ENCODE assay signal across 20 cellular contexts in the genomic region with DNA sequence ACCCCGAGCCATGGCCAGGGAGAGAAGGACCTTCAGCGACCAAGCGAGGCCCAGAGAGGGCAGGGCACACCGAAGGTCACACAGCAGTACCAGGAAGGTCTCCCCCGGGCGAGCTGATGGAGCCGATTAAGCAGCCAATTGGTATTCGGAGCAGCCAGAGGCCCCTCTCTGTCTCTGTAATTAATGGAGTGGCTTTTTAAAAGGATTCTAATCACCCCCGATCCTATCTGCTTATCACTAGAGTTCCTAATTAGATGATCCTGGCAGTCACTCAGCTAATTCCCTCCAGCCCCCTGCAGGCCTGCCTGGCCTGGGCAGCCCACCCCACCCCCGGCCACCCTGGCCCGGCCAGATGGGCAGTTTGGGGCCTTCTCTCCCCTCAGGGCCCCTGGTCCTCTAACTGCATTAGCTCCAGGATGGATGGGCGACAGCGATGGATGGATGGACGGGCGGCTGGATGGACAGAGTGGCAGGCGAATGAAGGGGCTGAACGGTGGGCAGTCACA. TPM values are rescaled to one million over a fixed set of nuclear protein-coding genes. Genes with fewer than 3 reads are reported as not detected.
DNase-seq lines count a peak whose midpoint lies in the region; ATAC-seq and TF ChIP-seq lines count a peak whose summit lies in the region.
"Had no signal": no experiment of that assay in that cellular context is flagged by ENCODE, and none has a peak within 500 bp of the region (broad histone marks: within the 10 kb centered on the region; RNA-seq: fewer than 3 reads in every experiment).

No MANE protein-coding gene starts in this region.

- H3K27me3 Mint-ChIP-seq in activated T-cell treated with anti-CD3 and anti-CD28 coated beads, Interleukin-2, amount 50 U/mL, for 72 hours (ENCODE audit: low read depth), result peaks cover 35% of the 10 kb centered on the region
- peaks cover 13% of the 10 kb centered on the region for H3K27me3 Mint-ChIP-seq in endothelial cell (ENCODE audit: unreplicated experiment)

- H4K91ac ChIP-seq in neuronal stem cell (ENCODE audit: low read depth, low read length, poor library complexity), result no peak overlapping the region

- no peak overlapping the region for H4K8ac ChIP-seq in neuronal stem cell (ENCODE audit: low read depth, low read length)

- H3K36me3 Mint-ChIP-seq in activated T-cell treated with anti-CD3 and anti-CD28 coated beads, Interleukin-2, amount 50 U/mL, for 72 hours (ENCODE audit: insufficient read depth in 2 of 2), result no peaks in the 10 kb centered on the region
- peaks cover 12% of the 10 kb centered on the region for H3K36me3 Mint-ChIP-seq in endothelial cell (ENCODE audit: low read depth, unreplicated experiment)
- H3K36me3 Mint-ChIP-seq: CD14-positive monocyte had no signal

- peaks cover 0 to 6% of the 10 kb centered on the region in 2 donors for H3K4me1 ChIP-seq in neuronal stem cell (ENCODE audit: control insufficient read depth in 2 of 2, insufficient read depth in 1 of 2, low read depth in 1 of 2, low read length in 2 of 2)
- H3K4me1 ChIP-seq: A549, Caco-2, HAP-1 had no signal

- H3K4me2 ChIP-seq in neuronal stem cell (ENCODE audit: insufficient read depth, low read length, poor library complexity, severe bottlenecking), result no peak overlapping the region
- H3K4me2 ChIP-seq: A549 had no signal

- peak overlapping the region; percentile 46 for H3K18ac ChIP-seq in neuronal stem cell (ENCODE audit: low read length)

- peak overlapping the region; percentile 45 for H3K23ac ChIP-seq in neuronal stem cell (ENCODE audit: low read depth, low read length, poor library complexity)

- H3K9me3 ChIP-seq in WERI-Rb-1 (ENCODE audit: severe bottlenecking), result no peaks in the 10 kb centered on the region
- H3K9me3 ChIP-seq in neuronal stem cell (replicated peaks in 1 of 2; ENCODE audit: control insufficient read depth in 2 of 2, insufficient read depth in 1 of 2, low read depth in 1 of 2, low read length in 2 of 2), result peaks cover 0 to 4% of the 10 kb centered on the region in 2 donors
- H3K9me3 ChIP-seq: A549, Caco-2, HAP-1 had no signal

- no peak overlapping the region for H3K9ac ChIP-seq in neuronal stem cell (ENCODE audit: low read depth, low read length, poor library complexity)

- peak; percentile 57 for DNase-seq in H7
- DNase-seq in NCI-H82 treated with DMSO at 0.1 percent for 48 hours (lab: John Stamatoyannopoulos, UW; ENCODE audit: unreplicated experiment), result peak; percentile 98
- DNase-seq in WERI-Rb-1, result peak; percentile 46
- DNase-seq in neuronal stem cell (ENCODE audit: low spot score), result no peak
- no peak for DNase-seq in activated T-cell treated with anti-CD3 and anti-CD28 coated beads, Interleukin-2, amount 50 U/mL, for 72 hours
- DNase-seq in T-helper 1 cell, result no peak
- no peak for DNase-seq in endothelial cell (ENCODE audit: low spot score)
- DNase-seq: Caco-2; CD8-positive, alpha-beta memory T cell; DMS 273 treated with DMSO at 0.1 percent for 48 hours; DMS79; GOT3 had no signal

- ATAC-seq in activated T-cell treated with anti-CD3 and anti-CD28 coated beads, Interleukin-2, amount 50 U/mL, for 72 hours (replicated peaks in 1 of 2), result no peak
- ATAC-seq: A549, GM12878 had no signal

- peak overlapping the region; percentile 31 for H3K14ac ChIP-seq in neuronal stem cell (ENCODE audit: low read length)

- H2BK120ac ChIP-seq in neuronal stem cell (ENCODE audit: low read depth, low read length), result no peak overlapping the region

- no peak for TF ChIP-seq CTCF in WERI-Rb-1 (IDR thresholded peaks at IDR 0.05; ENCODE audit: low read depth, low read length)
- TF ChIP-seq CTCF in endothelial cell (IDR thresholded peaks at IDR 0.05; ENCODE audit: unreplicated experiment), result no peak

- H3K4me3 Mint-ChIP-seq in activated T-cell treated with anti-CD3 and anti-CD28 coated beads, Interleukin-2, amount 50 U/mL, for 72 hours, result no peak overlapping the region
- H3K4me3 Mint-ChIP-seq in endothelial cell (ENCODE audit: unreplicated experiment), result no peak overlapping the region
- H3K4me3 Mint-ChIP-seq: CD14-positive monocyte had no signal

- no peaks in the 10 kb centered on the region for H3K9me3 Mint-ChIP-seq in activated T-cell treated with anti-CD3 and anti-CD28 coated beads, Interleukin-2, amount 50 U/mL, for 72 hours
- no peaks in the 10 kb centered on the region for H3K9me3 Mint-ChIP-seq in endothelial cell (ENCODE audit: unreplicated experiment)
- H3K9me3 Mint-ChIP-seq: CD8-positive, alpha-beta memory T cell had no signal

- H3K27ac Mint-ChIP-seq in activated T-cell treated with anti-CD3 and anti-CD28 coated beads, Interleukin-2, amount 50 U/mL, for 72 hours, result no peak overlapping the region
- no peak overlapping the region for H3K27ac Mint-ChIP-seq in endothelial cell (ENCODE audit: unreplicated experiment)
- H3K27ac Mint-ChIP-seq: CD14-positive monocyte; CD8-positive, alpha-beta memory T cell had no signal

- H3K36me3 ChIP-seq in H7 (replicated peaks; ENCODE audit: control insufficient read depth, insufficient read depth, low read length), result no peaks in the 10 kb centered on the region
- H3K36me3 ChIP-seq in WERI-Rb-1, result no peaks in the 10 kb centered on the region
- no peaks in the 10 kb centered on the region for H3K36me3 ChIP-seq in neuronal stem cell (replicated peaks in 1 of 2; ENCODE audit: control insufficient read depth in 2 of 2, insufficient read depth in 2 of 2, low read length in 2 of 2)
- H3K36me3 ChIP-seq: HAP-1 had no signal

- H2AFZ ChIP-seq in neuronal stem cell (ENCODE audit: low read length), result no peak overlapping the region

- no peak overlapping the region for H3K4me3 ChIP-seq in H7 (ENCODE audit: insufficient read depth, low read depth, low read length)
- no peak overlapping the region for H3K4me3 ChIP-seq in WERI-Rb-1 (ENCODE audit: low read depth, low read length)
- no peak overlapping the region for H3K4me3 ChIP-seq in neuronal stem cell (ENCODE audit: low read length in 2 of 2)
- H3K4me3 ChIP-seq: A549, GM12878, HAP-1 had no signal

- H2AK5ac ChIP-seq in neuronal stem cell (ENCODE audit: low read depth, low read length), result peak overlapping the region; percentile 0

- H2BK12ac ChIP-seq in neuronal stem cell (ENCODE audit: low read length), result peak overlapping the region; percentile 34

- no peak overlapping the region for H2BK15ac ChIP-seq in neuronal stem cell (ENCODE audit: low read length)

- H2BK5ac ChIP-seq in neuronal stem cell (ENCODE audit: low read length), result no peak overlapping the region

- H3K27me3 ChIP-seq in H7 (ENCODE audit: control insufficient read depth, insufficient read depth, low read length) (peaks cover 44% of the 10 kb centered on the region), WERI-Rb-1 (ENCODE audit: insufficient read depth, low read depth, severe bottlenecking) (peaks cover 39% of the 10 kb centered on the region), neuronal stem cell (ENCODE audit: control insufficient read depth in 3 of 3, insufficient read depth in 3 of 3, low read depth in 1 of 3, low read length in 3 of 3) (peaks cover 0 to 88% (median 17%) of the 10 kb centered on the region in 3 experiments)

- no peaks in the 10 kb centered on the region for H3K79me1 ChIP-seq in neuronal stem cell (ENCODE audit: low read depth, low read length)

- peaks cover 9% of the 10 kb centered on the region for H3K4me1 Mint-ChIP-seq in activated T-cell treated with anti-CD3 and anti-CD28 coated beads, Interleukin-2, amount 50 U/mL, for 72 hours (ENCODE audit: low read depth)
- H3K4me1 Mint-ChIP-seq in endothelial cell (ENCODE audit: unreplicated experiment), result peaks cover 8% of the 10 kb centered on the region
- H3K4me1 Mint-ChIP-seq: CD14-positive monocyte had no signal

- no peak overlapping the region for H3K4ac ChIP-seq in neuronal stem cell (ENCODE audit: low read length)

- H3K27ac ChIP-seq in WERI-Rb-1 (no peak overlapping the region), neuronal stem cell (replicated peaks; ENCODE audit: low read length) (no peak overlapping the region)
- H3K27ac ChIP-seq: A549 had no signal

- WGBS in neuronal stem cell (ENCODE audit: extremely low coverage in 2 of 2, insufficient read length in 2 of 2, insufficient replicate concordance in 1 of 2), 2 donors, result no CpG with 5 or more reads among the region's 17 CpGs

RNA-seq across cellular contexts. Expression of gene DNAJB8, which starts 1.6 kb away (rescaled TPM):
- not detected in 2 replicates for total RNA-seq in H7 (2014; rRNA removed; shearing (Covaris generic))
- polyA plus RNA-seq in neuronal stem cell (2013, experiment 1 of 2), result not detected
- not detected for polyA plus RNA-seq in neuronal stem cell (2013, experiment 2 of 2)
- not detected for total RNA-seq in activated T-cell treated with anti-CD3 and anti-CD28 coated beads, Interleukin-2, amount 50 U/mL, for 72 hours
- total RNA-seq in endothelial cell (ENCODE audit: unreplicated experiment), result not detected
- total RNA-seq: Caco-2; CD8-positive, alpha-beta memory T cell; G401; GM12878; HT-29 had no signal
- polyA plus RNA-seq: A549; AG04450; BJ; CD14-positive monocyte; CD8-positive, alpha-beta memory T cell; GM12878 had no signal

RNA-seq across cellular contexts. Expression of gene GATA2, which starts 24.7 kb away (rescaled TPM):
- 3.9 and 5.4 TPM in 2 replicates for total RNA-seq in H7 (2014; rRNA removed; shearing (Covaris generic))
- polyA plus RNA-seq in neuronal stem cell (2013, experiment 1 of 2), result 0.03 TPM
- 0.04 TPM for polyA plus RNA-seq in neuronal stem cell (2013, experiment 2 of 2)
- total RNA-seq in activated T-cell treated with anti-CD3 and anti-CD28 coated beads, Interleukin-2, amount 50 U/mL, for 72 hours, result 1 to 10 TPM; 2.9 to 4.1 TPM
- 37.9 TPM for total RNA-seq in endothelial cell (ENCODE audit: unreplicated experiment)
- total RNA-seq: CD8-positive, alpha-beta memory T cell had no signal
- polyA plus RNA-seq: CD8-positive, alpha-beta memory T cell; GM12878 had no signal

Comparison
In these comparisons a context has a peak if more than half of its experiments do, and no peak if none do; other contexts are left out.
1. DNase-seq: peak in H7 (single experiment), NCI-H82 treated with DMSO at 0.1 percent for 48 hours (single experiment) and WERI-Rb-1 (single experiment); none in neuronal stem cell (single experiment), activated T-cell treated with anti-CD3 and anti-CD28 coated beads, Interleukin-2, amount 50 U/mL, for 72 hours (0 of 2), T-helper 1 cell (0 of 5) and endothelial cell (single experiment).